In the genomic region with DNA sequence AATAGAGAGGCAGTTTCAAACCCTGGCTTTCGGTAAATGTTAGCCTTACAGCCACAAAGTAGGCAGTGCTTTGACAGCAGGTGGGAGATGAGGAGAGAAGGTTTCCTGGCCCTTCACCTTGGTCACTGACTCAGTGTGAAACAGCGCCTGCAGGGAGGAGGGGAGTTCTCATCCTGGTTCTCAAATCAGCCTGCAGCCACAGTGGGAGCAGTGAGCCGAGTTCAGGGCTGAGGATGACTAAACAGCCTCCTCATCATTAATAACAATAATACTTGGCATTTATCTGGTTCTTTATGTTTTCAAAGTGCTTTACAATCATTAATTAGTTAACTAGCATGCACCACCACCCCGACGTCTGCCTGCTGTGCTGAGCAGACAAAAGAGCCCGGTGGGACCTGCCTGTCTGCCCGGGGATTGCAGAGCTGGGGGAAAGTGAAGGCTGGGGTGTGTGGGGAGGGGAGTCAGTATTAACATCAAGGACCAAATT, we compare ENCODE assay signal across 10 cellular contexts. TPM values are rescaled to one million over a fixed set of nuclear protein-coding genes. Genes with fewer than 3 reads are reported as not detected.
DNase-seq lines count a peak whose midpoint lies in the region; ATAC-seq and TF ChIP-seq lines count a peak whose summit lies in the region.
"Had no signal": no experiment of that assay in that cellular context is flagged by ENCODE, and none has a peak within 500 bp of the region (broad histone marks: within the 10 kb centered on the region; RNA-seq: fewer than 3 reads in every experiment).

No MANE protein-coding gene starts in this region.

- no peaks in the 10 kb centered on the region for H3K27me3 ChIP-seq in right lobe of liver

- 17% methylated on average over 4 of the region's 7 CpGs for WGBS in right lobe of liver (ENCODE audit: insufficient coverage, low coverage, low lambda C conversion rate, missing lambda C conversion rate)

- ATAC-seq in GM18505 (IDR thresholded peaks at IDR 0.05; ENCODE audit: unreplicated experiment) (no peak), GM21447 (IDR thresholded peaks at IDR 0.05; ENCODE audit: unreplicated experiment) (peak; percentile 38), HG03469 (IDR thresholded peaks at IDR 0.05; ENCODE audit: unreplicated experiment) (peak; percentile 23), right lobe of liver (no peak)
- no peak for ATAC-seq in effector memory CD8-positive, alpha-beta T cell (replicated peaks)
- ATAC-seq: naive thymus-derived CD4-positive, alpha-beta T cell had no signal

- no peak overlapping the region for H3K4me3 ChIP-seq in right lobe of liver

- H3K9me3 ChIP-seq in right lobe of liver, result no peaks in the 10 kb centered on the region

- H3K9me3 Mint-ChIP-seq in effector memory CD8-positive, alpha-beta T cell, result no peaks in the 10 kb centered on the region
- H3K9me3 Mint-ChIP-seq: naive thymus-derived CD4-positive, alpha-beta T cell had no signal

- no peaks in the 10 kb centered on the region for H3K36me3 Mint-ChIP-seq in effector memory CD8-positive, alpha-beta T cell (ENCODE audit: insufficient read depth)

- no peak overlapping the region for H3K27ac Mint-ChIP-seq in effector memory CD8-positive, alpha-beta T cell

- TF ChIP-seq POLR2A in GM18505 (IDR thresholded peaks at IDR 0.05; ENCODE audit: borderline replicate concordance, extremely low read depth, insufficient read depth, insufficient read length) (peak; percentile 38), right lobe of liver (IDR thresholded peaks at IDR 0.05) (no peak)

- intact Hi-C loops in right lobe of liver (cut with DNase I), result no loop called here
- intact Hi-C loops in head of caudate nucleus (cut with DNase I), result no loop called here

- peak overlapping the region; percentile 14 to 23 for H3K4me3 Mint-ChIP-seq in effector memory CD8-positive, alpha-beta T cell
- H3K4me3 Mint-ChIP-seq: naive thymus-derived CD4-positive, alpha-beta T cell had no signal

- no peaks in the 10 kb centered on the region for H3K36me3 ChIP-seq in right lobe of liver

- H3K4me1 ChIP-seq in right lobe of liver, result no peaks in the 10 kb centered on the region

- no peak for TF ChIP-seq CTCF in right lobe of liver (IDR thresholded peaks at IDR 0.05)

- H3K4me1 Mint-ChIP-seq in effector memory CD8-positive, alpha-beta T cell (ENCODE audit: low read depth in 2 of 2), result peaks cover 45 to 51% of the 10 kb centered on the region in 2 donors

- no peak for DNase-seq in effector memory CD8-positive, alpha-beta T cell
- DNase-seq in DMS79 (lab: John Stamatoyannopoulos, UW) (no peak), HuH-7.5 (ENCODE audit: low spot score) (no peak), right lobe of liver (no peak), head of caudate nucleus (no peak)
- DNase-seq: activated gamma-delta T cell treated with Interleukin-2 at 50 U/mL for 16 hours had no signal

- H3K27ac ChIP-seq in right lobe of liver, result no peak overlapping the region

- H3K27me3 Mint-ChIP-seq in effector memory CD8-positive, alpha-beta T cell, result no peaks in the 10 kb centered on the region
- H3K27me3 Mint-ChIP-seq: naive thymus-derived CD4-positive, alpha-beta T cell had no signal

RNA-seq across cellular contexts. Expression of gene PRDM1, which starts 59.6 kb away (rescaled TPM):
- total RNA-seq in right lobe of liver, result 1 to 10 TPM in 5 of 6 experiments, under 1 TPM in 1; 0.86 to 2.8 (median 1.3) TPM

Comparison
In these comparisons a context has a peak if more than half of its experiments do, and no peak if none do; other contexts are left out.
1. ATAC-seq: peak in GM21447 (single experiment) and HG03469 (single experiment); none in GM18505 (single experiment), effector memory CD8-positive, alpha-beta T cell (single experiment) and right lobe of liver (0 of 4).